ENCODE assay signal across 1 cellular context in genomic region chr19:45876411-45877197, GRCh38.
TF ChIP-seq lines count a peak whose summit lies in the region.

No MANE protein-coding gene starts in this region.

TF ChIP-seq in HepG2, 621 proteins besides CTCF, POLR2A, EP300 and RAD21 (continued from another document and continues in another):
- no peak for TF ChIP-seq IKZF4 (CRISPR knock-in tag; IDR thresholded peaks at IDR 0.05; ENCODE audit: borderline replicate concordance, low read depth, not compliant biosample characterization)
- TF ChIP-seq RNF219 (CRISPR knock-in tag; IDR thresholded peaks at IDR 0.05) = no peak
- no peak for TF ChIP-seq TAF15 (IDR thresholded peaks at IDR 0.05; ENCODE audit: low read depth, low read length, poor library complexity, severe bottlenecking)
- peak; percentile 58; the same call in 1 of the 2 replicates for TF ChIP-seq ZGPAT (CRISPR knock-in tag; IDR thresholded peaks at IDR 0.05)
- peak; percentile 60; the same call in 1 of the 2 replicates for TF ChIP-seq ZNF331 (CRISPR knock-in tag; IDR thresholded peaks at IDR 0.05)
- no peak for TF ChIP-seq BATF2 (CRISPR knock-in tag; IDR thresholded peaks at IDR 0.05)
- 0 out of 2 replicates have a peak, but pooled peaks have one; percentile 23 for TF ChIP-seq AHDC1 (CRISPR knock-in tag; IDR thresholded peaks at IDR 0.05; ENCODE audit: borderline replicate concordance)
- no peak for TF ChIP-seq HNRNPH1 (optimal IDR thresholded peaks at IDR 0.05; ENCODE audit: low read depth, low read length)
- TF ChIP-seq ATF3 (CRISPR knock-in tag; IDR thresholded peaks at IDR 0.05) = no peak; the same call in 1 of the 2 replicates
- TF ChIP-seq IKZF1 (IDR thresholded peaks at IDR 0.05) = no peak
- no peak for TF ChIP-seq ZNF546 (CRISPR knock-in tag; conservative IDR thresholded peaks at IDR 0.05)
- TF ChIP-seq GRHL1 (CRISPR knock-in tag; conservative IDR thresholded peaks at IDR 0.05) = no peak
- 0 out of 2 replicates have a peak, but pooled peaks have one; percentile 49 for TF ChIP-seq NCOA1 (CRISPR knock-in tag; IDR thresholded peaks at IDR 0.05)
- no peak for TF ChIP-seq ZNF562 (CRISPR knock-in tag; IDR thresholded peaks at IDR 0.05; ENCODE audit: borderline replicate concordance)
- no peak for TF ChIP-seq ATF1 (CRISPR knock-in tag; IDR thresholded peaks at IDR 0.05)
- TF ChIP-seq ETV5 (CRISPR knock-in tag; IDR thresholded peaks at IDR 0.05; ENCODE audit: borderline replicate concordance) = peak; percentile 65; the same call in 1 of the 2 replicates
- no peak for TF ChIP-seq HDAC6 (IDR thresholded peaks at IDR 0.05; ENCODE audit: low read depth, low read length)
- TF ChIP-seq ZNF674 (CRISPR knock-in tag; IDR thresholded peaks at IDR 0.05; ENCODE audit: low read depth) = no peak
- no peak for TF ChIP-seq BRF2 (CRISPR knock-in tag; IDR thresholded peaks at IDR 0.05)
- no peak; the same call in 1 of the 2 replicates for TF ChIP-seq TFDP2 (CRISPR knock-in tag; IDR thresholded peaks at IDR 0.05)
- TF ChIP-seq NCOA5 (CRISPR knock-in tag; IDR thresholded peaks at IDR 0.05) = no peak
- TF ChIP-seq IKZF5 (CRISPR knock-in tag; IDR thresholded peaks at IDR 0.05) = peak; percentile 51
- peak; percentile 67 for TF ChIP-seq POLR2AphosphoS5 (IDR thresholded peaks at IDR 0.05; ENCODE audit: low read depth, low read length)
- TF ChIP-seq ZNF816 (CRISPR knock-in tag; IDR thresholded peaks at IDR 0.05; ENCODE audit: borderline replicate concordance) = no peak
- peak; percentile 35; the same call in 1 of the 2 replicates for TF ChIP-seq ZNF652 (CRISPR knock-in tag; IDR thresholded peaks at IDR 0.05; ENCODE audit: borderline replicate concordance, low read depth)
- TF ChIP-seq ZNF354B (CRISPR knock-in tag; IDR thresholded peaks at IDR 0.05) = no peak
- TF ChIP-seq GFI1 (CRISPR knock-in tag; IDR thresholded peaks at IDR 0.05; ENCODE audit: borderline replicate concordance) = peak; percentile 47; the same call in 1 of the 2 replicates
- no peak for TF ChIP-seq ZNF563 (CRISPR knock-in tag; IDR thresholded peaks at IDR 0.05)
- peak; percentile 50 for TF ChIP-seq SALL1 (CRISPR knock-in tag; IDR thresholded peaks at IDR 0.05)
- no peak for TF ChIP-seq KAT7 (CRISPR knock-in tag; IDR thresholded peaks at IDR 0.05; ENCODE audit: borderline replicate concordance)
- peak; percentile 91 for TF ChIP-seq SRSF1 (optimal IDR thresholded peaks at IDR 0.05; ENCODE audit: low read depth, low read length)
- no peak for TF ChIP-seq THAP7 (CRISPR knock-in tag; IDR thresholded peaks at IDR 0.05)
- no peak; the same call in none of the 2 replicates for TF ChIP-seq NR2C2 (CRISPR knock-in tag; IDR thresholded peaks at IDR 0.05; ENCODE audit: borderline replicate concordance)
- no peak for TF ChIP-seq SALL2 (CRISPR knock-in tag; IDR thresholded peaks at IDR 0.05)
- TF ChIP-seq ZNF496 (CRISPR knock-in tag; IDR thresholded peaks at IDR 0.05; ENCODE audit: insufficient replicate concordance) = no peak
- TF ChIP-seq ZNF276 (CRISPR knock-in tag; IDR thresholded peaks at IDR 0.05; ENCODE audit: low read depth) = no peak
- TF ChIP-seq ZFYVE20 (CRISPR knock-in tag; IDR thresholded peaks at IDR 0.05; ENCODE audit: borderline replicate concordance, low read depth) = no peak
- no peak for TF ChIP-seq ZBTB8A (CRISPR knock-in tag; IDR thresholded peaks at IDR 0.05; ENCODE audit: borderline replicate concordance, low read depth)
- TF ChIP-seq CEBPB (IDR thresholded peaks at IDR 0.05; ENCODE audit: borderline replicate concordance, low read depth, low read length) = no peak
- TF ChIP-seq PHF5A (CRISPR knock-in tag; IDR thresholded peaks at IDR 0.05; ENCODE audit: low read depth, unreplicated experiment) = no peak
